In genomic region chr5:352639-353598, GRCh38 we compare ENCODE assay signal across 20 cellular contexts. TPM values are rescaled to one million over a fixed set of nuclear protein-coding genes. Genes with fewer than 3 reads are reported as not detected.
DNase-seq lines count a peak whose midpoint lies in the region; ATAC-seq and TF ChIP-seq lines count a peak whose summit lies in the region.
"Had no signal": no experiment of that assay in that cellular context is flagged by ENCODE, and none has a peak within 500 bp of the region (broad histone marks: within the 10 kb centered on the region; RNA-seq: fewer than 3 reads in every experiment).

No MANE protein-coding gene starts in this region.

- H3K9me3 Mint-ChIP-seq in T-helper 2 cell treated with Interferon-gamma antibody and Interleukin-4, amounts not matched to agents 5 μg/mL and 100 μg/mL, for 36 hours, result no peaks in the 10 kb centered on the region
- H3K9me3 Mint-ChIP-seq in activated T-helper 2 cell treated with anti-CD3 and anti-CD28 coated beads, Interferon-gamma antibody, Interleukin-2, Interleukin-4, amounts not matched to agents 10 μg/mL and 5 μg/mL and 100 μg/mL, durations not matched to agents 14 hours and 24 hours and 36 hours, result no peaks in the 10 kb centered on the region
- no peaks in the 10 kb centered on the region for H3K9me3 Mint-ChIP-seq in osteocyte (ENCODE audit: unreplicated experiment)
- H3K9me3 Mint-ChIP-seq: activated T-cell treated with anti-CD3 and anti-CD28 coated beads, Interleukin-2, amount 50 U/mL, for 24 hours; natural killer cell had no signal

- ATAC-seq in HG03108 (IDR thresholded peaks at IDR 0.05; ENCODE audit: unreplicated experiment), result no peak
- ATAC-seq: GM12878, natural killer cell had no signal

- no peaks in the 10 kb centered on the region for H3K27me3 Mint-ChIP-seq in T-helper 2 cell treated with Interferon-gamma antibody and Interleukin-4, amounts not matched to agents 5 μg/mL and 100 μg/mL, for 36 hours (ENCODE audit: low read depth)
- no peaks in the 10 kb centered on the region for H3K27me3 Mint-ChIP-seq in activated T-helper 2 cell treated with anti-CD3 and anti-CD28 coated beads, Interferon-gamma antibody, Interleukin-2, Interleukin-4, amounts not matched to agents 10 μg/mL and 5 μg/mL and 100 μg/mL, durations not matched to agents 14 hours and 24 hours and 36 hours (ENCODE audit: low read depth)
- H3K27me3 Mint-ChIP-seq in osteocyte (ENCODE audit: unreplicated experiment), result no peaks in the 10 kb centered on the region

- H3K36me3 Mint-ChIP-seq in T-helper 2 cell treated with Interferon-gamma antibody and Interleukin-4, amounts not matched to agents 5 μg/mL and 100 μg/mL, for 36 hours (ENCODE audit: low read depth), result peaks cover 41% of the 10 kb centered on the region
- peaks cover 37% of the 10 kb centered on the region for H3K36me3 Mint-ChIP-seq in activated T-helper 2 cell treated with anti-CD3 and anti-CD28 coated beads, Interferon-gamma antibody, Interleukin-2, Interleukin-4, amounts not matched to agents 10 μg/mL and 5 μg/mL and 100 μg/mL, durations not matched to agents 14 hours and 24 hours and 36 hours (ENCODE audit: low read depth)
- H3K36me3 Mint-ChIP-seq in osteocyte (ENCODE audit: unreplicated experiment), result peaks cover 28% of the 10 kb centered on the region
- H3K36me3 Mint-ChIP-seq: natural killer cell had no signal

- H3K4me3 Mint-ChIP-seq in T-helper 2 cell treated with Interferon-gamma antibody and Interleukin-4, amounts not matched to agents 5 μg/mL and 100 μg/mL, for 36 hours, result no peak overlapping the region
- no peak overlapping the region for H3K4me3 Mint-ChIP-seq in activated T-helper 2 cell treated with anti-CD3 and anti-CD28 coated beads, Interferon-gamma antibody, Interleukin-2, Interleukin-4, amounts not matched to agents 10 μg/mL and 5 μg/mL and 100 μg/mL, durations not matched to agents 14 hours and 24 hours and 36 hours (ENCODE audit: low read depth)
- H3K4me3 Mint-ChIP-seq in osteocyte (ENCODE audit: unreplicated experiment), result no peak overlapping the region
- H3K4me3 Mint-ChIP-seq: activated T-cell treated with anti-CD3 and anti-CD28 coated beads, Interleukin-2, amount 50 U/mL, for 24 hours; natural killer cell had no signal

- intact Hi-C loops in activated T-helper 2 cell treated with anti-CD3 and anti-CD28 coated beads, Interferon-gamma antibody, Interleukin-2, Interleukin-4, amounts not matched to agents 10 μg/mL and 5 μg/mL and 100 μg/mL, durations not matched to agents 14 hours and 24 hours and 36 hours (cut with micrococcal nuclease), result no loop called here

- no peak overlapping the region for H3K27ac Mint-ChIP-seq in T-helper 2 cell treated with Interferon-gamma antibody and Interleukin-4, amounts not matched to agents 5 μg/mL and 100 μg/mL, for 36 hours
- peak overlapping the region; percentile 16 for H3K27ac Mint-ChIP-seq in activated T-helper 2 cell treated with anti-CD3 and anti-CD28 coated beads, Interferon-gamma antibody, Interleukin-2, Interleukin-4, amounts not matched to agents 10 μg/mL and 5 μg/mL and 100 μg/mL, durations not matched to agents 14 hours and 24 hours and 36 hours
- H3K27ac Mint-ChIP-seq in osteocyte (ENCODE audit: unreplicated experiment), result no peak overlapping the region
- H3K27ac Mint-ChIP-seq: activated T-cell treated with anti-CD3 and anti-CD28 coated beads, Interleukin-2, amount 50 U/mL, for 24 hours; natural killer cell had no signal

- H3K4me1 Mint-ChIP-seq in T-helper 2 cell treated with Interferon-gamma antibody and Interleukin-4, amounts not matched to agents 5 μg/mL and 100 μg/mL, for 36 hours (ENCODE audit: low read depth), result peaks cover 20% of the 10 kb centered on the region
- H3K4me1 Mint-ChIP-seq in activated T-helper 2 cell treated with anti-CD3 and anti-CD28 coated beads, Interferon-gamma antibody, Interleukin-2, Interleukin-4, amounts not matched to agents 10 μg/mL and 5 μg/mL and 100 μg/mL, durations not matched to agents 14 hours and 24 hours and 36 hours (ENCODE audit: low read depth), result peaks cover 10% of the 10 kb centered on the region
- peaks cover 22% of the 10 kb centered on the region for H3K4me1 Mint-ChIP-seq in osteocyte (ENCODE audit: unreplicated experiment)
- H3K4me1 Mint-ChIP-seq: natural killer cell had no signal

- in situ Hi-C loops in GM13976 (cut with MboI; ENCODE audit: low sequenced_read_pairs, unreplicated experiment), result no loop called here

- no peak for TF ChIP-seq CTCF in GM13976 (IDR thresholded peaks at IDR 0.05; ENCODE audit: borderline replicate concordance, control extremely low read depth, extremely low read depth, insufficient read depth, missing control alignments)
- no peak for TF ChIP-seq CTCF in osteocyte (IDR thresholded peaks at IDR 0.05)

- peak; percentile 2 for DNase-seq in T-helper 2 cell treated with Interferon-gamma antibody and Interleukin-4, amounts not matched to agents 5 μg/mL and 100 μg/mL, for 36 hours (ENCODE audit: low spot score)
- DNase-seq in T-helper 2 cell (no peak), GM13976 (ENCODE audit: low spot score) (peak; percentile 34), osteocyte (ENCODE audit: extremely low spot score, unreplicated experiment) (peak; percentile 70), T1000 (lab: John Stamatoyannopoulos, UW) (no peak), midbrain (lab: John Stamatoyannopoulos, UW) (no peak)
- DNase-seq in activated T-helper 2 cell treated with anti-CD3 and anti-CD28 coated beads, Interferon-gamma antibody, Interleukin-2, Interleukin-4, amounts not matched to agents 10 μg/mL and 5 μg/mL and 100 μg/mL, durations not matched to agents 14 hours and 24 hours and 36 hours (ENCODE audit: low spot score), result no peak
- DNase-seq: activated CD4-positive, alpha-beta T cell treated with anti-CD3 and anti-CD28 coated beads for 48 hours; activated T-cell treated with anti-CD3 and anti-CD28 coated beads, Interleukin-2, amount 50 U/mL, for 24 hours; dermis blood vessel endothelial cell; GDM1; HCEC 1CT; mesendoderm; natural killer cell; NCI-H1048; NCI-H2081 treated with DMSO at 0.1 percent for 48 hours; NCI-H510A; stimulated activated CD4-positive, alpha-beta T cell treated with anti-CD3 and anti-CD28 coated beads, Interleukin-2, amount 100 ng/mL, for 24 hours had no signal

RNA-seq across cellular contexts. Expression of gene AHRR, which starts 31.4 kb away (rescaled TPM):
- total RNA-seq in activated T-helper 2 cell treated with anti-CD3 and anti-CD28 coated beads, Interferon-gamma antibody, Interleukin-2, Interleukin-4, amounts not matched to agents 10 μg/mL and 5 μg/mL and 100 μg/mL, durations not matched to agents 14 hours and 24 hours and 36 hours, result 33.3 and 34.9 TPM in 2 replicates
- total RNA-seq in osteocyte, result 54.9 and 55.8 TPM in 2 replicates

Comparison
In these comparisons a context has a peak if more than half of its experiments do, and no peak if none do; other contexts are left out.
1. DNase-seq: peak in T-helper 2 cell treated with Interferon-gamma antibody and Interleukin-4, amounts not matched to agents 5 μg/mL and 100 μg/mL, for 36 hours (single experiment), GM13976 (single experiment) and osteocyte (single experiment); none in T-helper 2 cell (0 of 5), activated T-helper 2 cell treated with anti-CD3 and anti-CD28 coated beads, Interferon-gamma antibody, Interleukin-2, Interleukin-4, amounts not matched to agents 10 μg/mL and 5 μg/mL and 100 μg/mL, durations not matched to agents 14 hours and 24 hours and 36 hours (single experiment), T1000 (single experiment) and midbrain (single experiment).